1 cellular context compared by ENCODE assay signal in genomic region chr12:47894068-47894467, GRCh38.
TF ChIP-seq lines count a peak whose summit lies in the region.

No MANE protein-coding gene starts in this region.

TF ChIP-seq in HepG2, 621 proteins besides CTCF, POLR2A, EP300 and RAD21:
- TF ChIP-seq ZNF275 (CRISPR knock-in tag; IDR thresholded peaks at IDR 0.05; ENCODE audit: borderline replicate concordance) (no peak), ZNF639 (CRISPR knock-in tag; conservative IDR thresholded peaks at IDR 0.05) (no peak), SNAI1 (CRISPR knock-in tag; IDR thresholded peaks at IDR 0.05; ENCODE audit: borderline replicate concordance) (no peak), ZNF660 (CRISPR knock-in tag; IDR thresholded peaks at IDR 0.05; ENCODE audit: borderline replicate concordance, low read depth) (no peak), NCOR1 (IDR thresholded peaks at IDR 0.05; ENCODE audit: borderline replicate concordance, low read length) (no peak), ZKSCAN1 (IDR thresholded peaks at IDR 0.05; ENCODE audit: low read length) (no peak), CBX1 (IDR thresholded peaks at IDR 0.05; ENCODE audit: low read depth) (no peak), CHD2 (IDR thresholded peaks at IDR 0.05; ENCODE audit: low read depth, low read length) (no peak), MEIS1 (CRISPR knock-in tag; IDR thresholded peaks at IDR 0.05; ENCODE audit: borderline replicate concordance) (no peak), ZFP36 (IDR thresholded peaks at IDR 0.05; ENCODE audit: borderline replicate concordance, low read depth, low read length, partially characterized antibody) (no peak), ZNF205 (CRISPR knock-in tag; IDR thresholded peaks at IDR 0.05) (no peak), GFI1 (CRISPR knock-in tag; IDR thresholded peaks at IDR 0.05; ENCODE audit: borderline replicate concordance) (no peak), SMAD1 (CRISPR knock-in tag; IDR thresholded peaks at IDR 0.05; ENCODE audit: borderline replicate concordance, low read depth) (no peak), SRSF9 (IDR thresholded peaks at IDR 0.05; ENCODE audit: borderline replicate concordance, insufficient read depth, low read depth, low read length, poor library complexity, severe bottlenecking) (no peak), ZMAT5 (CRISPR knock-in tag; IDR thresholded peaks at IDR 0.05; ENCODE audit: borderline replicate concordance, low read depth) (no peak)
- TF ChIP-seq, protein P1, sequence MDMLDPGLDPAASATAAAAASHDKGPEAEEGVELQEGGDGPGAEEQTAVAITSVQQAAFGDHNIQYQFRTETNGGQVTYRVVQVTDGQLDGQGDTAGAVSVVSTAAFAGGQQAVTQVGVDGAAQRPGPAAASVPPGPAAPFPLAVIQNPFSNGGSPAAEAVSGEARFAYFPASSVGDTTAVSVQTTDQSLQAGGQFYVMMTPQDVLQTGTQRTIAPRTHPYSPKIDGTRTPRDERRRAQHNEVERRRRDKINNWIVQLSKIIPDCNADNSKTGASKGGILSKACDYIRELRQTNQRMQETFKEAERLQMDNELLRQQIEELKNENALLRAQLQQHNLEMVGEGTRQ (IDR thresholded peaks at IDR 0.05; ENCODE audit: low read depth, low read length), result no peak
- TF ChIP-seq, protein P1 (CRISPR knock-in tag; IDR thresholded peaks at IDR 0.05; ENCODE audit: borderline replicate concordance), result no peak
- TF ChIP-seq, protein P2, sequence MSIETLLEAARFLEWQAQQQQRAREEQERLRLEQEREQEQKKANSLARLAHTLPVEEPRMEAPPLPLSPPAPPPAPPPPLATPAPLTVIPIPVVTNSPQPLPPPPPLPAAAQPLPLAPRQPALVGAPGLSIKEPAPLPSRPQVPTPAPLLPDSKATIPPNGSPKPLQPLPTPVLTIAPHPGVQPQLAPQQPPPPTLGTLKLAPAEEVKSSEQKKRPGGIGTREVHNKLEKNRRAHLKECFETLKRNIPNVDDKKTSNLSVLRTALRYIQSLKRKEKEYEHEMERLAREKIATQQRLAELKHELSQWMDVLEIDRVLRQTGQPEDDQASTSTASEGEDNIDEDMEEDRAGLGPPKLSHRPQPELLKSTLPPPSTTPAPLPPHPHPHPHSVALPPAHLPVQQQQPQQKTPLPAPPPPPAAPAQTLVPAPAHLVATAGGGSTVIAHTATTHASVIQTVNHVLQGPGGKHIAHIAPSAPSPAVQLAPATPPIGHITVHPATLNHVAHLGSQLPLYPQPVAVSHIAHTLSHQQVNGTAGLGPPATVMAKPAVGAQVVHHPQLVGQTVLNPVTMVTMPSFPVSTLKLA (IDR thresholded peaks at IDR 0.05), result no peak
- TF ChIP-seq, protein P3, sequence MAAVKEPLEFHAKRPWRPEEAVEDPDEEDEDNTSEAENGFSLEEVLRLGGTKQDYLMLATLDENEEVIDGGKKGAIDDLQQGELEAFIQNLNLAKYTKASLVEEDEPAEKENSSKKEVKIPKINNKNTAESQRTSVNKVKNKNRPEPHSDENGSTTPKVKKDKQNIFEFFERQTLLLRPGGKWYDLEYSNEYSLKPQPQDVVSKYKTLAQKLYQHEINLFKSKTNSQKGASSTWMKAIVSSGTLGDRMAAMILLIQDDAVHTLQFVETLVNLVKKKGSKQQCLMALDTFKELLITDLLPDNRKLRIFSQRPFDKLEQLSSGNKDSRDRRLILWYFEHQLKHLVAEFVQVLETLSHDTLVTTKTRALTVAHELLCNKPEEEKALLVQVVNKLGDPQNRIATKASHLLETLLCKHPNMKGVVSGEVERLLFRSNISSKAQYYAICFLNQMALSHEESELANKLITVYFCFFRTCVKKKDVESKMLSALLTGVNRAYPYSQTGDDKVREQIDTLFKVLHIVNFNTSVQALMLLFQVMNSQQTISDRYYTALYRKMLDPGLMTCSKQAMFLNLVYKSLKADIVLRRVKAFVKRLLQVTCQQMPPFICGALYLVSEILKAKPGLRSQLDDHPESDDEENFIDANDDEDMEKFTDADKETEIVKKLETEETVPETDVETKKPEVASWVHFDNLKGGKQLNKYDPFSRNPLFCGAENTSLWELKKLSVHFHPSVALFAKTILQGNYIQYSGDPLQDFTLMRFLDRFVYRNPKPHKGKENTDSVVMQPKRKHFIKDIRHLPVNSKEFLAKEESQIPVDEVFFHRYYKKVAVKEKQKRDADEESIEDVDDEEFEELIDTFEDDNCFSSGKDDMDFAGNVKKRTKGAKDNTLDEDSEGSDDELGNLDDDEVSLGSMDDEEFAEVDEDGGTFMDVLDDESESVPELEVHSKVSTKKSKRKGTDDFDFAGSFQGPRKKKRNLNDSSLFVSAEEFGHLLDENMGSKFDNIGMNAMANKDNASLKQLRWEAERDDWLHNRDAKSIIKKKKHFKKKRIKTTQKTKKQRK (IDR thresholded peaks at IDR 0.05; ENCODE audit: low read length), result no peak
TF ChIP-seq in HepG2: peak in this region for 0.
